19 cellular contexts compared by ENCODE assay signal in genomic region chr10:114319406-114320248, GRCh38.
A peak's percentile ranks its signal among the peaks of the same experiment; 100 is the strongest.
DNase-seq lines count a peak whose midpoint lies in the region; ATAC-seq, FAIRE-seq and TF ChIP-seq lines count a peak whose summit lies in the region.
"Had no signal": no experiment of that assay in that cellular context is flagged by ENCODE, and none has a peak within 500 bp of the region (broad histone marks: within the 10 kb centered on the region; RNA-seq: fewer than 3 reads in every experiment).

No MANE protein-coding gene starts in this region.

- H4K91ac ChIP-seq in H1 (replicated peaks; ENCODE audit: insufficient read length, low read length) = no peak overlapping the region

- no peak for TF ChIP-seq CTCF in MCF 10A (IDR thresholded peaks at IDR 0.05; ENCODE audit: unreplicated experiment)
- TF ChIP-seq CTCF in breast epithelium (IDR thresholded peaks at IDR 0.05) = no peak
- TF ChIP-seq CTCF in H1 (IDR thresholded peaks at IDR 0.05; ENCODE audit: control extremely low read depth in 1 of 3, insufficient read depth in 1 of 3, low read depth in 1 of 3, low read length in 3 of 3) = no peak
- TF ChIP-seq CTCF in parathyroid adenoma (IDR thresholded peaks at IDR 0.05) = no peak
- no peak for TF ChIP-seq CTCF in vagina (IDR thresholded peaks at IDR 0.05)

- H3K4me3 Mint-ChIP-seq in MCF 10A (ENCODE audit: unreplicated experiment) = no peak overlapping the region

- no peak overlapping the region for H3K4me2 ChIP-seq in H1 (ENCODE audit: insufficient read depth in 1 of 2, low read depth in 2 of 2, low read length in 2 of 2)
- H3K4me2 ChIP-seq in parathyroid adenoma (ENCODE audit: low read length) = no peak overlapping the region
- H3K4me2 ChIP-seq: BLaER1 had no signal

- ATAC-seq in GM18868 (IDR thresholded peaks at IDR 0.05; ENCODE audit: unreplicated experiment) = no peak
- ATAC-seq: Right ventricle myocardium inferior had no signal

- no peaks in the 10 kb centered on the region for H3K4me1 ChIP-seq in breast epithelium
- peaks cover 0 to 8% (median 5%) of the 10 kb centered on the region in 4 experiments; a peak in 5 of 7 replicates for H3K4me1 ChIP-seq in H1 (replicated peaks in 1 of 4; ENCODE audit: control insufficient read depth in 3 of 4, insufficient read depth in 4 of 4, low read length in 3 of 4)
- peaks cover 40% of the 10 kb centered on the region for H3K4me1 ChIP-seq in parathyroid adenoma
- peaks cover 5% of the 10 kb centered on the region for H3K4me1 ChIP-seq in vagina
- H3K4me1 ChIP-seq: BLaER1 had no signal

- CTCF ChIA-PET in MCF 10A (lab: Yijun Ruan, JAX) (interaction anchor here (1.3 kb wide), 1 partner anchor 16 kb away, joined by 11 read pairs; no protein-coding TSS in a partner anchor), H1 (lab: Charles Lee; ENCODE audit: partially characterized antibody) (interaction anchor here (1.2 to 2.3 kb wide), 3 partner anchors 16 to 69 kb away, joined by 3 to 11 read pairs (median 3); no protein-coding TSS in a partner anchor)

- H3K23ac ChIP-seq in H1 (ENCODE audit: insufficient read length) = no peak overlapping the region

- DNase-seq in MCF 10A (ENCODE audit: unreplicated experiment) (no peak), breast epithelium (ENCODE audit: low spot score in 2 of 2) (no peak), H1 (ENCODE audit: low read depth in 1 of 2, low spot score in 2 of 2) (no peak), vagina (ENCODE audit: extremely low spot score in 2 of 2) (no peak), NCI-H748 (lab: John Stamatoyannopoulos, UW; ENCODE audit: unreplicated experiment) (no peak), islet precursor cell (no peak)
- DNase-seq: DMS53, HCEC 1CT, NCI-H1417 treated with DMSO at 0.1 percent for 48 hours, NCI-H2029, NCI-H524 had no signal

- no peak overlapping the region for H2BK12ac ChIP-seq in H1 (ENCODE audit: low read depth, low read length)

- no peak overlapping the region for H2AK5ac ChIP-seq in H1 (ENCODE audit: low read depth, low read length)

- no peak overlapping the region for H2BK5ac ChIP-seq in H1 (ENCODE audit: low read depth, low read length)

- no peak for TF ChIP-seq POLR2A in breast epithelium (IDR thresholded peaks at IDR 0.05)
- no peak for TF ChIP-seq POLR2A in H1 (IDR thresholded peaks at IDR 0.05; ENCODE audit: control extremely low read depth in 1 of 2, low read depth in 2 of 2, low read length in 2 of 2)
- no peak for TF ChIP-seq POLR2A in vagina (IDR thresholded peaks at IDR 0.05)

- H3K27me3 Mint-ChIP-seq in MCF 10A (ENCODE audit: insufficient read depth, unreplicated experiment) = no peaks in the 10 kb centered on the region

- H3K4ac ChIP-seq in H1 (replicated peaks; ENCODE audit: insufficient read length, low read depth, low read length) = no peak overlapping the region

- H3K27ac ChIP-seq in breast epithelium (no peak overlapping the region), H1 (ENCODE audit: low read depth, low read length) (no peak overlapping the region), parathyroid adenoma (peak overlapping the region; percentile 62), vagina (peak overlapping the region; percentile 59)
- H3K27ac ChIP-seq: 22Rv1, BLaER1, SK-N-MC had no signal

- H4K20me1 ChIP-seq in H1 (replicated peaks in 1 of 2; ENCODE audit: control insufficient read depth in 1 of 2, insufficient read depth in 2 of 2, low read length in 2 of 2) = no peaks in the 10 kb centered on the region
- H4K20me1 ChIP-seq: BLaER1 had no signal

- H3K56ac ChIP-seq in H1 (replicated peaks; ENCODE audit: insufficient read length, low read depth, low read length) = no peak overlapping the region

- POLR2A ChIA-PET in MCF 10A (lab: Yijun Ruan, JAX) = interaction anchor here (1.3 to 3.1 kb wide), 6 partner anchors 11 to 462 kb away, joined by 3 to 14 read pairs (median 4); partner anchors contain the start of gene CCDC186
- POLR2A ChIA-PET in H1 (lab: Charles Lee; ENCODE audit: partially characterized antibody) = no interaction called here

- TF ChIP-seq RAD21 in H1 (IDR thresholded peaks at IDR 0.05 in 1 of 2, conservative IDR thresholded peaks at IDR 0.05 in 1 of 2; ENCODE audit: low read depth in 2 of 2, low read length in 2 of 2) = no peak

- no peak overlapping the region for H3K18ac ChIP-seq in H1 (ENCODE audit: extremely low read depth, low read length)

- no peaks in the 10 kb centered on the region for H3K9me3 Mint-ChIP-seq in MCF 10A (ENCODE audit: unreplicated experiment)

- H3K36me3 Mint-ChIP-seq in MCF 10A (ENCODE audit: insufficient read depth, unreplicated experiment) = peaks cover 6% of the 10 kb centered on the region

- H3K14ac ChIP-seq in H1 (ENCODE audit: insufficient read length) = no peak overlapping the region

- peak overlapping the region; percentile 97 for H3K27ac Mint-ChIP-seq in MCF 10A (ENCODE audit: low read depth, unreplicated experiment)

- no peak overlapping the region for H3K4me3 ChIP-seq in breast epithelium
- H3K4me3 ChIP-seq in H1 (ENCODE audit: extremely low read depth in 1 of 4, insufficient read depth in 2 of 4, low read depth in 3 of 4, low read length in 4 of 4) = no peak overlapping the region
- no peak overlapping the region for H3K4me3 ChIP-seq in parathyroid adenoma (ENCODE audit: low read depth, low read length)
- H3K4me3 ChIP-seq in vagina = no peak overlapping the region
- H3K4me3 ChIP-seq: BLaER1, SK-N-MC had no signal

- H4K5ac ChIP-seq in H1 (ENCODE audit: insufficient read length, low read depth, low read length) = no peak overlapping the region

- H3K23me2 ChIP-seq in H1 (ENCODE audit: low read depth, low read length) = 0 out of 2 replicates have a peak, but pooled peaks cover 2% of the 10 kb centered on the region

- no peak overlapping the region for H2BK20ac ChIP-seq in H1 (ENCODE audit: low read length)

- H3K9me3 ChIP-seq in breast epithelium (no peaks in the 10 kb centered on the region), H1 (ENCODE audit: insufficient read depth in 2 of 2, low read depth in 1 of 2, low read length in 1 of 2) (no peaks in the 10 kb centered on the region), parathyroid adenoma (ENCODE audit: control insufficient read depth, low read length) (no peaks in the 10 kb centered on the region), vagina (no peaks in the 10 kb centered on the region)
- H3K9me3 ChIP-seq: BLaER1 had no signal

- no peak for TF ChIP-seq EP300 in H1 (IDR thresholded peaks at IDR 0.05; ENCODE audit: borderline replicate concordance in 1 of 2, low read depth in 2 of 2, low read length in 2 of 2)

- H3K36me3 ChIP-seq in breast epithelium (no peaks in the 10 kb centered on the region), H1 (ENCODE audit: control insufficient read depth in 2 of 4, insufficient read depth in 4 of 4, low read length in 3 of 4) (no peaks in the 10 kb centered on the region), parathyroid adenoma (ENCODE audit: control insufficient read depth, insufficient read depth, low read length) (no peaks in the 10 kb centered on the region), vagina (peaks cover 0 to 7% of the 10 kb centered on the region in 2 donors)
- H3K36me3 ChIP-seq: BLaER1 had no signal

- FAIRE-seq in H1 (lab: Jason Lieb, UNC) = no peak
- FAIRE-seq: GM18507 had no signal

- intact Hi-C loops in MCF 10A (cut with micrococcal nuclease) (no loop called here), breast epithelium (cut with DNase I; ENCODE audit: low total_unique reads) (loop anchor here (5.0 kb wide), 1 partner anchor 53 kb away; no protein-coding TSS in a partner anchor), vagina (cut with DNase I) (no loop called here)

- 89% methylated on average over 18 of the region's 18 CpGs; no CpG with 5 or more reads in 1 of the 2 experiments for WGBS in H1 (ENCODE audit: extremely low coverage in 1 of 2, insufficient coverage in 1 of 2, insufficient read length in 1 of 2, insufficient replicate concordance in 2 of 2, low coverage in 1 of 2, low lambda C conversion rate in 2 of 2, missing lambda C conversion rate in 1 of 2), 2 experiments

- no peaks in the 10 kb centered on the region for H3K79me2 ChIP-seq in H1 (ENCODE audit: control insufficient read depth in 1 of 2, insufficient read depth in 2 of 2, low read length in 2 of 2)
- H3K79me2 ChIP-seq in parathyroid adenoma = peaks cover 45% of the 10 kb centered on the region

- H4K8ac ChIP-seq in H1 (ENCODE audit: extremely low read depth, insufficient read depth, low read length) = no peak overlapping the region

- no peak overlapping the region for H2BK120ac ChIP-seq in H1 (replicated peaks; ENCODE audit: low read depth, low read length)

- peaks cover 35% of the 10 kb centered on the region for H3K4me1 Mint-ChIP-seq in MCF 10A (ENCODE audit: insufficient read depth, unreplicated experiment)
- H3K4me1 Mint-ChIP-seq: IgD-negative memory B cell had no signal

- H3K9ac ChIP-seq in H1 (replicated peaks in 1 of 4; ENCODE audit: extremely low read depth in 1 of 4, low read depth in 3 of 4, low read length in 3 of 4) = no peak overlapping the region
- no peak overlapping the region for H3K9ac ChIP-seq in parathyroid adenoma
- H3K9ac ChIP-seq: BLaER1 had no signal

- H3K27me3 ChIP-seq in breast epithelium (no peaks in the 10 kb centered on the region), H1 (replicated peaks in 1 of 4; ENCODE audit: control insufficient read depth in 3 of 4, extremely low read depth in 1 of 4, insufficient read depth in 3 of 4, low read length in 3 of 4) (0 out of 7 replicates have a peak, but pooled peaks cover 0 to 2% (median 0%) of the 10 kb centered on the region in 4 experiments), parathyroid adenoma (ENCODE audit: control insufficient read depth, insufficient read depth, low read length) (no peaks in the 10 kb centered on the region), vagina (no peaks in the 10 kb centered on the region)
- H3K27me3 ChIP-seq: BLaER1 had no signal

- H2AFZ ChIP-seq in H1 (ENCODE audit: low read length) (no peak overlapping the region), parathyroid adenoma (no peak overlapping the region)

- 0 out of 2 replicates have a peak overlapping the region, but pooled peaks have one; percentile 46 for H2BK15ac ChIP-seq in H1 (ENCODE audit: low read length)

- no peaks in the 10 kb centered on the region for H3K79me1 ChIP-seq in H1 (ENCODE audit: low read depth, low read length)

- no TSS peak for BruUV-seq in MCF 10A (replicated peaks; lab: Mats Ljungman, UMichigan)

TF ChIP-seq in H1, 55 proteins besides CTCF, POLR2A, EP300 and RAD21:
- TF ChIP-seq JUN (IDR thresholded peaks at IDR 0.05; ENCODE audit: low read depth, low read length) = no peak

Comparison
In these comparisons a context has a peak if more than half of its experiments do, and no peak if none do; other contexts are left out.
1. H3K27ac ChIP-seq: peak in parathyroid adenoma (single experiment) and vagina (single experiment); none in breast epithelium (0 of 2) and H1 (single experiment).